Comparison of ENCODE assay signal across 25 cellular contexts in genomic region chr20:37544386-37544785, GRCh38. TPM values are rescaled to one million over a fixed set of nuclear protein-coding genes. Genes with fewer than 3 reads are reported as not detected.
"Had no signal": no experiment of that assay in that cellular context is flagged by ENCODE, and none has a peak within 500 bp of the region (broad histone marks: within the 10 kb centered on the region; RNA-seq: fewer than 3 reads in every experiment).

No MANE protein-coding gene starts in this region.

- H3K36me3 Mint-ChIP-seq: activated naive CD4-positive, alpha-beta T cell treated with anti-CD3 and anti-CD28 coated beads, Interleukin-2, amount 50 U/mL, for 72 hours; stimulated activated effector memory CD8-positive, alpha-beta T cell treated with anti-CD3 and anti-CD28 coated beads, Interleukin-12 subunit alpha, Interleukin-12 subunit beta, amount 100 ng/mL, for 72 hours; type B pancreatic cell had no signal

- H3K9me3 ChIP-seq: esophagus squamous epithelium, heart right ventricle, right lobe of liver, thoracic aorta, uterus had no signal

- H3K27me3 Mint-ChIP-seq: activated T-cell treated with anti-CD3 and anti-CD28 coated beads, Interleukin-2, amount 50 U/mL, for 24 hours; central memory CD8-positive, alpha-beta T cell; stimulated activated naive CD8-positive, alpha-beta T cell treated with anti-CD3 and anti-CD28 coated beads, Interleukin-15, Interleukin-2, amounts not matched to agents 100 ng/mL and 50 ng/mL, for 24 hours; type B pancreatic cell had no signal

- H3K4me3 Mint-ChIP-seq: activated T-cell treated with anti-CD3 and anti-CD28 coated beads, Interleukin-2, amount 50 U/mL, for 24 hours; central memory CD8-positive, alpha-beta T cell; nephron; stimulated activated effector memory CD8-positive, alpha-beta T cell treated with anti-CD3 and anti-CD28 coated beads, Interleukin-12 subunit alpha, Interleukin-12 subunit beta, amount 100 ng/mL, for 72 hours; stimulated activated naive CD8-positive, alpha-beta T cell treated with anti-CD3 and anti-CD28 coated beads, Interleukin-15, Interleukin-2, amounts not matched to agents 100 ng/mL and 50 ng/mL, for 24 hours; type B pancreatic cell had no signal

- H3K27me3 ChIP-seq: right lobe of liver, uterus had no signal

- H3K4me3 ChIP-seq: esophagus squamous epithelium, heart right ventricle, right lobe of liver, thoracic aorta, uterus had no signal

- H3K9me3 Mint-ChIP-seq: activated naive CD4-positive, alpha-beta T cell treated with anti-CD3 and anti-CD28 coated beads, Interleukin-2, amount 50 U/mL, for 72 hours; activated T-cell treated with anti-CD3 and anti-CD28 coated beads, Interleukin-2, amount 50 U/mL, for 24 hours; central memory CD8-positive, alpha-beta T cell; nephron; stimulated activated effector memory CD8-positive, alpha-beta T cell treated with anti-CD3 and anti-CD28 coated beads, Interleukin-12 subunit alpha, Interleukin-12 subunit beta, amount 100 ng/mL, for 72 hours; stimulated activated naive CD8-positive, alpha-beta T cell treated with anti-CD3 and anti-CD28 coated beads, Interleukin-15, Interleukin-2, amounts not matched to agents 100 ng/mL and 50 ng/mL, for 24 hours; type B pancreatic cell had no signal

- H3K4me1 ChIP-seq: esophagus squamous epithelium, heart right ventricle, right lobe of liver, uterus had no signal

- H3K27ac Mint-ChIP-seq: activated naive CD4-positive, alpha-beta T cell treated with anti-CD3 and anti-CD28 coated beads, Interleukin-2, amount 50 U/mL, for 72 hours; activated T-cell treated with anti-CD3 and anti-CD28 coated beads, Interleukin-2, amount 50 U/mL, for 24 hours; nephron; stimulated activated effector memory CD8-positive, alpha-beta T cell treated with anti-CD3 and anti-CD28 coated beads, Interleukin-12 subunit alpha, Interleukin-12 subunit beta, amount 100 ng/mL, for 72 hours; stimulated activated naive CD8-positive, alpha-beta T cell treated with anti-CD3 and anti-CD28 coated beads, Interleukin-15, Interleukin-2, amounts not matched to agents 100 ng/mL and 50 ng/mL, for 24 hours; type B pancreatic cell had no signal

- H3K36me3 ChIP-seq: esophagus squamous epithelium, heart right ventricle, right lobe of liver, thoracic aorta, uterus had no signal

- DNase-seq: activated CD4-positive, alpha-beta T cell treated with anti-CD3 and anti-CD28 coated beads for 4 hours; activated CD4-positive, alpha-beta T cell treated with anti-CD3 and anti-CD28 coated beads, Interleukin-2, amount 50 U/mL, for 4 hours; activated CD8-positive, alpha-beta memory T cell treated with anti-CD3 and anti-CD28 coated beads, Interleukin-2, amount 50 U/mL, for 48 hours; activated T-cell treated with anti-CD3 and anti-CD28 coated beads, Interleukin-2, amount 50 U/mL, for 24 hours; anterior cingulate cortex; effector CD8-positive, alpha-beta T cell; esophagus squamous epithelium; heart right ventricle; left ventricle myocardium superior; stimulated activated CD4-positive, alpha-beta T cell treated with anti-CD3 and anti-CD28 coated beads, Interleukin-12 subunit alpha, Interleukin-12 subunit beta, amount 100 ng/mL, for 4 hours; stimulated activated CD4-positive, alpha-beta T cell treated with anti-CD3 and anti-CD28 coated beads, Interleukin-4, amount 100 ng/mL, for 24 hours; T-helper 2 cell; uterus had no signal

- H3K27ac ChIP-seq: epithelial cell of prostate, esophagus squamous epithelium, heart right ventricle, right lobe of liver, thoracic aorta, uterus had no signal

- H3K4me1 Mint-ChIP-seq: central memory CD8-positive, alpha-beta T cell; stimulated activated effector memory CD8-positive, alpha-beta T cell treated with anti-CD3 and anti-CD28 coated beads, Interleukin-12 subunit alpha, Interleukin-12 subunit beta, amount 100 ng/mL, for 72 hours had no signal

- ATAC-seq: activated naive CD4-positive, alpha-beta T cell treated with anti-CD3 and anti-CD28 coated beads, Interleukin-2, amount 50 U/mL, for 72 hours; left ventricle myocardium superior; stimulated activated effector memory CD8-positive, alpha-beta T cell treated with anti-CD3 and anti-CD28 coated beads, Interleukin-12 subunit alpha, Interleukin-12 subunit beta, amount 100 ng/mL, for 72 hours had no signal

RNA-seq across cellular contexts. Expression of gene NNAT, which starts 23.3 kb away (rescaled TPM):
- total RNA-seq: bronchial epithelial cell, lung microvascular endothelial cell, osteoblast, right lobe of liver had no signal
